Comparison of ENCODE assay signal across 24 cellular contexts in the genomic region with DNA sequence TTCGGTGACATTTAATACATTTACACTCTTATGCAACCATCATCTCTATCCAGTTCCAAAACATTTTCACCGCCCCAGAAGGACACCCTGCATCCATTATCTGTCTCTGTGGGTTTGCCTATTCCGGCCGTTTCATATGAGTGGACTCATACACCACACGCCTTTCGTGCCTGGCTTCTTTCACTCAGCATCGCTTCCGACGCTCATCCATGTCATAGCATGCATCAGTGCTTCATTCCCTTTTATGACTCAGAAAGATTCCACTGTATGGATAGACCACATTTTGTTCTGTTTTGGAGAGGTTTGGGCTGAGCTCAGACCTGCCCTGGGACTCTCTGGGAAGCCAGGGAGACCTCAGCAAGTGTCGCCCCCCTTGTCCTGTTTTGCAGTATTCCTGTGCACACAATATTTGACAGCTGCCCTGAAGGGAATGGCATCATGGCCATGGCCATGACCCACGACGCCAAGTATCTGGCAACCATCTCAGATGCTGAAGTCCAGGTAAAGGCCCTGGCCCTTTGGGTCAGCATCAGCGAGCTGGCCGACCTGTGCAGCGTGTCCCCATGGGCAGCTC. TPM values are rescaled to one million over a fixed set of nuclear protein-coding genes. Genes with fewer than 3 reads are reported as not detected.
DNase-seq lines count a peak whose midpoint lies in the region; ATAC-seq and TF ChIP-seq lines count a peak whose summit lies in the region.
"Had no signal": no experiment of that assay in that cellular context is flagged by ENCODE, and none has a peak within 500 bp of the region (broad histone marks: within the 10 kb centered on the region; RNA-seq: fewer than 3 reads in every experiment).

No MANE protein-coding gene starts in this region.

- DNase-seq in EL (peak; percentile 64), amniotic epithelial cell (ENCODE audit: low read depth) (peak; percentile 97), fibroblast of gingiva (ENCODE audit: low read depth) (peak; percentile 43), neural crest cell (ENCODE audit: low read depth, low spot score) (no peak), HuH-7.5 (ENCODE audit: low spot score) (no peak), A172 (ENCODE audit: low spot score) (no peak)
- no peak for DNase-seq in naive thymus-derived CD4-positive, alpha-beta T cell
- DNase-seq: activated CD8-positive, alpha-beta memory T cell treated with anti-CD3 and anti-CD28 coated beads, Interleukin-2, amount 50 U/mL, for 4 hours; CD8-positive, alpha-beta memory T cell; DMS79 treated with DMSO at 0.1 percent for 48 hours; foreskin melanocyte; H7; kidney; NCI-H1092; NCI-H1930; NCI-H226; SIG-M5; stimulated activated naive B cell treated with anti-CD40 and anti-IgM and Interleukin-4, amounts not matched to agents 10 μg/mL and 1 μg/mL and 100 μg/mL, for 72 hours had no signal

- TF ChIP-seq CTCF in neural crest cell (conservative IDR thresholded peaks at IDR 0.05) = no peak

- H3K27me3 ChIP-seq in naive thymus-derived CD4-positive, alpha-beta T cell (ENCODE audit: control insufficient read depth in 2 of 2, insufficient read depth in 2 of 2, low read length in 2 of 2) = no peaks in the 10 kb centered on the region

- H3K27ac Mint-ChIP-seq in neural crest cell (ENCODE audit: unreplicated experiment) = peak overlapping the region; percentile 81
- H3K27ac Mint-ChIP-seq in naive thymus-derived CD4-positive, alpha-beta T cell = peak overlapping the region in 1 of 9 donors; percentile 43
- H3K27ac Mint-ChIP-seq: stimulated activated naive B cell treated with anti-CD40 and anti-IgM and Interleukin-4, amounts not matched to agents 10 μg/mL and 1 μg/mL and 100 μg/mL, for 72 hours; T-helper 1 cell treated with Interleukin-12 subunit alpha and Interleukin-12 subunit beta and Interleukin-4 antibody, amounts not matched to agents 30 μg/mL and 1 μg/mL, for 36 hours had no signal

- H3K4me3 ChIP-seq in naive thymus-derived CD4-positive, alpha-beta T cell (ENCODE audit: low read length) = no peak overlapping the region
- H3K4me3 ChIP-seq: lung, thoracic aorta had no signal

- H3K9me3 Mint-ChIP-seq in neural crest cell = peaks cover 3% of the 10 kb centered on the region
- peaks cover 0 to 3% (median 0%) of the 10 kb centered on the region in 11 donors for H3K9me3 Mint-ChIP-seq in naive thymus-derived CD4-positive, alpha-beta T cell
- H3K9me3 Mint-ChIP-seq: CD8-positive, alpha-beta memory T cell; T-helper 1 cell treated with Interleukin-12 subunit alpha and Interleukin-12 subunit beta and Interleukin-4 antibody, amounts not matched to agents 30 μg/mL and 1 μg/mL, for 36 hours had no signal

- intact Hi-C loops in naive thymus-derived CD4-positive, alpha-beta T cell (cut with micrococcal nuclease) = no loop called here

- H3K4me3 Mint-ChIP-seq in neural crest cell = no peak overlapping the region
- H3K4me3 Mint-ChIP-seq in naive thymus-derived CD4-positive, alpha-beta T cell = no peak overlapping the region
- H3K4me3 Mint-ChIP-seq: CD8-positive, alpha-beta memory T cell; stimulated activated naive B cell treated with anti-CD40 and anti-IgM and Interleukin-4, amounts not matched to agents 10 μg/mL and 1 μg/mL and 100 μg/mL, for 72 hours; T-helper 1 cell treated with Interleukin-12 subunit alpha and Interleukin-12 subunit beta and Interleukin-4 antibody, amounts not matched to agents 30 μg/mL and 1 μg/mL, for 36 hours had no signal

- no peaks in the 10 kb centered on the region for H3K36me3 ChIP-seq in naive thymus-derived CD4-positive, alpha-beta T cell (ENCODE audit: control insufficient read depth in 2 of 3, insufficient read depth in 3 of 3, low read length in 3 of 3)
- H3K36me3 ChIP-seq: thoracic aorta had no signal

- no peak overlapping the region for H3K27ac ChIP-seq in naive thymus-derived CD4-positive, alpha-beta T cell (ENCODE audit: low read depth, low read length)
- H3K27ac ChIP-seq: parathyroid adenoma, thoracic aorta had no signal

- ATAC-seq in naive thymus-derived CD4-positive, alpha-beta T cell = no peak
- ATAC-seq in HG02973 (IDR thresholded peaks at IDR 0.05; ENCODE audit: unreplicated experiment) = no peak
- ATAC-seq: sciatic nerve; stimulated activated naive B cell treated with anti-CD40 and anti-IgM and Interleukin-4, amounts not matched to agents 10 μg/mL and 1 μg/mL and 100 μg/mL, for 72 hours had no signal

- no peaks in the 10 kb centered on the region for H3K4me1 ChIP-seq in naive thymus-derived CD4-positive, alpha-beta T cell (ENCODE audit: control insufficient read depth in 2 of 2, insufficient read depth in 2 of 2, low read length in 2 of 2)
- H3K4me1 ChIP-seq: parathyroid adenoma had no signal

- H3K36me3 Mint-ChIP-seq in neural crest cell (ENCODE audit: low read depth) = peaks cover 7% of the 10 kb centered on the region
- H3K36me3 Mint-ChIP-seq in naive thymus-derived CD4-positive, alpha-beta T cell = peaks cover 0 to 10% (median 1%) of the 10 kb centered on the region in 5 donors
- H3K36me3 Mint-ChIP-seq: CD8-positive, alpha-beta memory T cell had no signal

- POLR2A ChIA-PET in naive thymus-derived CD4-positive, alpha-beta T cell (lab: Charles Lee) = interaction anchor here (0.6 kb wide), 1 partner anchor 402 kb away, joined by 3 read pairs; no protein-coding TSS in a partner anchor

- H3K9me3 ChIP-seq in naive thymus-derived CD4-positive, alpha-beta T cell (ENCODE audit: control insufficient read depth in 2 of 3, low read length in 3 of 3) = no peaks in the 10 kb centered on the region
- H3K9me3 ChIP-seq: thoracic aorta had no signal

- no peaks in the 10 kb centered on the region for H3K27me3 Mint-ChIP-seq in neural crest cell (ENCODE audit: low read depth)
- H3K27me3 Mint-ChIP-seq in naive thymus-derived CD4-positive, alpha-beta T cell = no peaks in the 10 kb centered on the region
- H3K27me3 Mint-ChIP-seq: stimulated activated naive B cell treated with anti-CD40 and anti-IgM and Interleukin-4, amounts not matched to agents 10 μg/mL and 1 μg/mL and 100 μg/mL, for 72 hours had no signal

- CTCF ChIA-PET in naive thymus-derived CD4-positive, alpha-beta T cell (lab: Charles Lee) = interaction anchor here (0.5 kb wide), 1 partner anchor 183 kb away, joined by 3 read pairs; no protein-coding TSS in a partner anchor

- no peaks in the 10 kb centered on the region for H3K4me1 Mint-ChIP-seq in neural crest cell
- H3K4me1 Mint-ChIP-seq in naive thymus-derived CD4-positive, alpha-beta T cell = peaks cover 4 to 11% (median 6%) of the 10 kb centered on the region in 7 donors

RNA-seq across cellular contexts. Expression of a gene that starts 23.8 kb away (rescaled TPM):
- total RNA-seq in neural crest cell = 1.6 and 2.0 TPM in 2 replicates
- total RNA-seq in naive thymus-derived CD4-positive, alpha-beta T cell = 1 to 10 TPM in 2 of 5 experiments, under 1 TPM in 3; 0.38 to 1.5 (median 0.88) TPM
- not detected for polyA plus RNA-seq in naive thymus-derived CD4-positive, alpha-beta T cell
- total RNA-seq in A172 (2014; rRNA removed; shearing (Covaris generic)) = 1.3 and 3.8 TPM in 2 replicates
- polyA plus RNA-seq: CD8-positive, alpha-beta memory T cell had no signal

RNA-seq across cellular contexts. Expression of a gene that starts 53.6 kb away (rescaled TPM):
- 46.3 and 47.4 TPM in 2 replicates for total RNA-seq in neural crest cell
- 10 to 100 TPM; 36.7 to 55.2 (median 46.9) TPM for total RNA-seq in naive thymus-derived CD4-positive, alpha-beta T cell
- 10 to 100 TPM; 85.3 to 92.6 TPM for polyA plus RNA-seq in naive thymus-derived CD4-positive, alpha-beta T cell
- 93.2 and 143 TPM in 2 replicates for total RNA-seq in A172 (2014; rRNA removed; shearing (Covaris generic))

Comparison
In these comparisons a context has a peak if more than half of its experiments do, and no peak if none do; other contexts are left out.
1. DNase-seq: peak in EL (single experiment), amniotic epithelial cell (single experiment) and fibroblast of gingiva (single experiment); none in neural crest cell (single experiment), HuH-7.5 (single experiment), naive thymus-derived CD4-positive, alpha-beta T cell (0 of 9) and A172 (single experiment).